ENCODE assay signal across 15 cellular contexts in the genomic region with DNA sequence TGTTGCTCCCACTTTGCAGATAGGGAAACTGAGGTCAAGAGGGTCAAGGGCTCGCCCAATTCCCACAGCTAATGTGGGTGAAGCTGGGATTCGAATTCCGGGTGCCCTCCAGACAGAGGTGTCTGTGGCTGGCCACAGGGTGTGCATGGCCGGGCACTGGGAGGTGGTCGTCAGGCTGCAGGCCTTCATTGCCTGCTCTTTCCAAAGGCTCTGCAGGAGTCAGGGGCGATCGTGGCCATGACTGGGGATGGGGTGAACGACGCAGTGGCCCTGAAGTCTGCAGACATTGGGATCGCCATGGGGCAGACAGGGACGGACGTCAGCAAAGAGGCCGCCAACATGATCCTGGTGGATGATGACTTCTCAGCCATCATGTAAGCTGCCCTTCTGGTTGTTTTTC.
"Had no signal": no experiment of that assay in that cellular context is flagged by ENCODE, and none has a peak within 500 bp of the region (broad histone marks: within the 10 kb centered on the region; RNA-seq: fewer than 3 reads in every experiment).

No MANE protein-coding gene starts in this region.

- H3K9me3 ChIP-seq: adrenal gland, colonic mucosa, esophagus squamous epithelium, gastrocnemius medialis, thoracic aorta, upper lobe of left lung had no signal

- H3K36me3 ChIP-seq: adrenal gland, colonic mucosa, esophagus squamous epithelium, gastrocnemius medialis, thoracic aorta, upper lobe of left lung had no signal

- ATAC-seq: gastrocnemius medialis, left cardiac atrium had no signal

- H3K27ac ChIP-seq: adrenal gland, colonic mucosa, esophagus squamous epithelium, gastrocnemius medialis, thoracic aorta, upper lobe of left lung had no signal

- DNase-seq: activated B cell treated with CpG ODN at 0.5 μM for 24 hours; activated CD4-positive, alpha-beta memory T cell treated with anti-CD3 and anti-CD28 coated beads for 36 hours; activated CD4-positive, alpha-beta T cell treated with anti-CD3 and anti-CD28 coated beads for 48 hours; activated gamma-delta T cell treated with Interleukin-2 at 50 U/mL for 16 hours; activated T-cell treated with anti-CD3 and anti-CD28 coated beads for 4 hours; adrenal gland; colonic mucosa; esophagus squamous epithelium; gastrocnemius medialis; left cardiac atrium; occipital lobe; stimulated activated CD4-positive, alpha-beta T cell treated with anti-CD3 and anti-CD28 coated beads, Interleukin-4, amount 100 ng/mL, for 1 hour; stimulated activated naive CD4-positive, alpha-beta T cell; upper lobe of left lung had no signal

- H3K4me1 ChIP-seq: adrenal gland, colonic mucosa, esophagus squamous epithelium, gastrocnemius medialis, upper lobe of left lung had no signal

- H3K4me3 ChIP-seq: adrenal gland, colonic mucosa, esophagus squamous epithelium, gastrocnemius medialis, thoracic aorta, upper lobe of left lung had no signal

- H3K27me3 ChIP-seq: adrenal gland, colonic mucosa, esophagus squamous epithelium, upper lobe of left lung had no signal
